1 cellular context compared by ENCODE assay signal in the genomic region with DNA sequence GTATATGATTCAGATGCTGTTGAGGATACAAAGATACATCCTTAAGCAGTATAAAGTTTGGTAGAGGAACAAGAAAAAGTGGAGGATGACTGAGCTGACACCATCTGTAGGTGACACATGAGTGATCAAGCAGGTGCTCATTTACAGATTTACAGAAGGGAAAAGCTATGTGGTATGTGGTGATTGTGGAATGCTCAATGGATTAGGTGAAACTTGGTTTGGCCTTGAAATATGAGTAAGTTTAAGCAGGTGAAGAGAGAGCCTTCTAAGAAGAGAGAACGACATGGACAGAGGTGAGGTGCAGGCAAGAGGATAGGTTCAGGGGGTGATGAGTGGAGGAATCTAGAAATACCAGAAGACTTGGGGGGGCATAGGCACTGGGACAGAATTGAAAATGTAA.
TF ChIP-seq lines count a peak whose summit lies in the region.

No MANE protein-coding gene starts in this region.

TF ChIP-seq in WTC11, 78 proteins besides CTCF, POLR2A, EP300 and RAD21:
- TF ChIP-seq, protein P1, sequence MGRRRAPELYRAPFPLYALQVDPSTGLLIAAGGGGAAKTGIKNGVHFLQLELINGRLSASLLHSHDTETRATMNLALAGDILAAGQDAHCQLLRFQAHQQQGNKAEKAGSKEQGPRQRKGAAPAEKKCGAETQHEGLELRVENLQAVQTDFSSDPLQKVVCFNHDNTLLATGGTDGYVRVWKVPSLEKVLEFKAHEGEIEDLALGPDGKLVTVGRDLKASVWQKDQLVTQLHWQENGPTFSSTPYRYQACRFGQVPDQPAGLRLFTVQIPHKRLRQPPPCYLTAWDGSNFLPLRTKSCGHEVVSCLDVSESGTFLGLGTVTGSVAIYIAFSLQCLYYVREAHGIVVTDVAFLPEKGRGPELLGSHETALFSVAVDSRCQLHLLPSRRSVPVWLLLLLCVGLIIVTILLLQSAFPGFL (CRISPR knock-in tag; IDR thresholded peaks at IDR 0.05; ENCODE audit: borderline replicate concordance): no peak
- no peak for TF ChIP-seq GABPB1 (CRISPR knock-in tag; IDR thresholded peaks at IDR 0.05)
- TF ChIP-seq GRHL2 (CRISPR knock-in tag; IDR thresholded peaks at IDR 0.05; ENCODE audit: insufficient replicate concordance, severe bottlenecking): no peak
- no peak for TF ChIP-seq NR1H2 (CRISPR knock-in tag; IDR thresholded peaks at IDR 0.05)
- TF ChIP-seq ZNF219 (CRISPR knock-in tag; IDR thresholded peaks at IDR 0.05; ENCODE audit: borderline replicate concordance): no peak
- TF ChIP-seq, protein P2, sequence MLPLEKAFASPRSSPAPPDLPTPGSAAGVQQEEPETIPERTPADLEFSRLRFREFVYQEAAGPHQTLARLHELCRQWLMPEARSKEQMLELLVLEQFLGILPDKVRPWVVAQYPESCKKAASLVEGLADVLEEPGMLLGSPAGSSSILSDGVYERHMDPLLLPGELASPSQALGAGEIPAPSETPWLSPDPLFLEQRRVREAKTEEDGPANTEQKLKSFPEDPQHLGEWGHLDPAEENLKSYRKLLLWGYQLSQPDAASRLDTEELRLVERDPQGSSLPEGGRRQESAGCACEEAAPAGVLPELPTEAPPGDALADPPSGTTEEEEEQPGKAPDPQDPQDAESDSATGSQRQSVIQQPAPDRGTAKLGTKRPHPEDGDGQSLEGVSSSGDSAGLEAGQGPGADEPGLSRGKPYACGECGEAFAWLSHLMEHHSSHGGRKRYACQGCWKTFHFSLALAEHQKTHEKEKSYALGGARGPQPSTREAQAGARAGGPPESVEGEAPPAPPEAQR (CRISPR knock-in tag; IDR thresholded peaks at IDR 0.05): no peak
- TF ChIP-seq, protein P3, sequence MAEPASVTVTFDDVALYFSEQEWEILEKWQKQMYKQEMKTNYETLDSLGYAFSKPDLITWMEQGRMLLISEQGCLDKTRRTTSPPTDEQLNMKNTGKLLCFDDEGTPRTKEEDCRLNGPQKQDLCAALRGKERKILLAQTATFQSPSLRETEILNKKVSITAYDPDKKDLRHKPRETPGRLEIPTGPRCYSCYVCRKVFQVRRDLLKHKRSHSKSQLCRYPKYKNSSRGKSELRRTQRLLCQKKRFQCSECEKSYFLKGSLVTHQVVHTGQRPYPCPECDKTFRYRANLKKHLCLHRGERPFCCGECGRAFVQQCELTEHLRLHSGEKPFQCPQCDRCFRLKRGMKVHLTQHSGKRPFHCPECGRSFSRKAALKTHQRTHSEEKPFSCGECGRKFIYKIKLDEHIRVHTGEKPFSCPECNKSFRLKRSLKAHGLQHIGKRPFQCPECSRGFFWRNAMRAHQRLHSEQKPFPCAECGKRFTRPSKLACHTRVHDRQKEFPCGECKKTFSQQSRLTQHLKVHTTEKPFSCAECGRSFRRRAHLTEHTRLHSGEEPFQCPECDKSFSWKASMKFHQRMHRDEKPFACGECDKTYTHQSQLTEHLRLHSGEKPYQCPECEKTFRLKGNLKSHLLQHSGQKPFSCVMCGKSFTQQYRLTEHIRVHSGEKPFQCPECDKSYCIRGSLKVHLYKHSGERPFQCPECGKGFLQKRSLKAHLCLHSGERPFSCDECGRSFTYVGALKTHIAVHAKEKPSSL (CRISPR knock-in tag; conservative IDR thresholded peaks at IDR 0.05): no peak
- TF ChIP-seq, protein P4, sequence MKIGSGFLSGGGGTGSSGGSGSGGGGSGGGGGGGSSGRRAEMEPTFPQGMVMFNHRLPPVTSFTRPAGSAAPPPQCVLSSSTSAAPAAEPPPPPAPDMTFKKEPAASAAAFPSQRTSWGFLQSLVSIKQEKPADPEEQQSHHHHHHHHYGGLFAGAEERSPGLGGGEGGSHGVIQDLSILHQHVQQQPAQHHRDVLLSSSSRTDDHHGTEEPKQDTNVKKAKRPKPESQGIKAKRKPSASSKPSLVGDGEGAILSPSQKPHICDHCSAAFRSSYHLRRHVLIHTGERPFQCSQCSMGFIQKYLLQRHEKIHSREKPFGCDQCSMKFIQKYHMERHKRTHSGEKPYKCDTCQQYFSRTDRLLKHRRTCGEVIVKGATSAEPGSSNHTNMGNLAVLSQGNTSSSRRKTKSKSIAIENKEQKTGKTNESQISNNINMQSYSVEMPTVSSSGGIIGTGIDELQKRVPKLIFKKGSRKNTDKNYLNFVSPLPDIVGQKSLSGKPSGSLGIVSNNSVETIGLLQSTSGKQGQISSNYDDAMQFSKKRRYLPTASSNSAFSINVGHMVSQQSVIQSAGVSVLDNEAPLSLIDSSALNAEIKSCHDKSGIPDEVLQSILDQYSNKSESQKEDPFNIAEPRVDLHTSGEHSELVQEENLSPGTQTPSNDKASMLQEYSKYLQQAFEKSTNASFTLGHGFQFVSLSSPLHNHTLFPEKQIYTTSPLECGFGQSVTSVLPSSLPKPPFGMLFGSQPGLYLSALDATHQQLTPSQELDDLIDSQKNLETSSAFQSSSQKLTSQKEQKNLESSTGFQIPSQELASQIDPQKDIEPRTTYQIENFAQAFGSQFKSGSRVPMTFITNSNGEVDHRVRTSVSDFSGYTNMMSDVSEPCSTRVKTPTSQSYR (CRISPR knock-in tag; IDR thresholded peaks at IDR 0.05): no peak
- no peak for TF ChIP-seq NFYB (CRISPR knock-in tag; conservative IDR thresholded peaks at IDR 0.05; ENCODE audit: low read depth)
- TF ChIP-seq HMGA2 (CRISPR knock-in tag; IDR thresholded peaks at IDR 0.05): no peak
- TF ChIP-seq, protein P5, sequence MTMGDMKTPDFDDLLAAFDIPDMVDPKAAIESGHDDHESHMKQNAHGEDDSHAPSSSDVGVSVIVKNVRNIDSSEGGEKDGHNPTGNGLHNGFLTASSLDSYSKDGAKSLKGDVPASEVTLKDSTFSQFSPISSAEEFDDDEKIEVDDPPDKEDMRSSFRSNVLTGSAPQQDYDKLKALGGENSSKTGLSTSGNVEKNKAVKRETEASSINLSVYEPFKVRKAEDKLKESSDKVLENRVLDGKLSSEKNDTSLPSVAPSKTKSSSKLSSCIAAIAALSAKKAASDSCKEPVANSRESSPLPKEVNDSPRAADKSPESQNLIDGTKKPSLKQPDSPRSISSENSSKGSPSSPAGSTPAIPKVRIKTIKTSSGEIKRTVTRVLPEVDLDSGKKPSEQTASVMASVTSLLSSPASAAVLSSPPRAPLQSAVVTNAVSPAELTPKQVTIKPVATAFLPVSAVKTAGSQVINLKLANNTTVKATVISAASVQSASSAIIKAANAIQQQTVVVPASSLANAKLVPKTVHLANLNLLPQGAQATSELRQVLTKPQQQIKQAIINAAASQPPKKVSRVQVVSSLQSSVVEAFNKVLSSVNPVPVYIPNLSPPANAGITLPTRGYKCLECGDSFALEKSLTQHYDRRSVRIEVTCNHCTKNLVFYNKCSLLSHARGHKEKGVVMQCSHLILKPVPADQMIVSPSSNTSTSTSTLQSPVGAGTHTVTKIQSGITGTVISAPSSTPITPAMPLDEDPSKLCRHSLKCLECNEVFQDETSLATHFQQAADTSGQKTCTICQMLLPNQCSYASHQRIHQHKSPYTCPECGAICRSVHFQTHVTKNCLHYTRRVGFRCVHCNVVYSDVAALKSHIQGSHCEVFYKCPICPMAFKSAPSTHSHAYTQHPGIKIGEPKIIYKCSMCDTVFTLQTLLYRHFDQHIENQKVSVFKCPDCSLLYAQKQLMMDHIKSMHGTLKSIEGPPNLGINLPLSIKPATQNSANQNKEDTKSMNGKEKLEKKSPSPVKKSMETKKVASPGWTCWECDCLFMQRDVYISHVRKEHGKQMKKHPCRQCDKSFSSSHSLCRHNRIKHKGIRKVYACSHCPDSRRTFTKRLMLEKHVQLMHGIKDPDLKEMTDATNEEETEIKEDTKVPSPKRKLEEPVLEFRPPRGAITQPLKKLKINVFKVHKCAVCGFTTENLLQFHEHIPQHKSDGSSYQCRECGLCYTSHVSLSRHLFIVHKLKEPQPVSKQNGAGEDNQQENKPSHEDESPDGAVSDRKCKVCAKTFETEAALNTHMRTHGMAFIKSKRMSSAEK (CRISPR knock-in tag; IDR thresholded peaks at IDR 0.05; ENCODE audit: borderline replicate concordance): no peak
- TF ChIP-seq SMAD4 (CRISPR knock-in tag; IDR thresholded peaks at IDR 0.05): no peak
- TF ChIP-seq ZBTB21 (CRISPR knock-in tag; IDR thresholded peaks at IDR 0.05; ENCODE audit: borderline replicate concordance): no peak
- TF ChIP-seq KAT7 (CRISPR knock-in tag; IDR thresholded peaks at IDR 0.05; ENCODE audit: borderline replicate concordance): no peak
- TF ChIP-seq NFATC4 (CRISPR knock-in tag; IDR thresholded peaks at IDR 0.05): no peak
- TF ChIP-seq, protein P6, sequence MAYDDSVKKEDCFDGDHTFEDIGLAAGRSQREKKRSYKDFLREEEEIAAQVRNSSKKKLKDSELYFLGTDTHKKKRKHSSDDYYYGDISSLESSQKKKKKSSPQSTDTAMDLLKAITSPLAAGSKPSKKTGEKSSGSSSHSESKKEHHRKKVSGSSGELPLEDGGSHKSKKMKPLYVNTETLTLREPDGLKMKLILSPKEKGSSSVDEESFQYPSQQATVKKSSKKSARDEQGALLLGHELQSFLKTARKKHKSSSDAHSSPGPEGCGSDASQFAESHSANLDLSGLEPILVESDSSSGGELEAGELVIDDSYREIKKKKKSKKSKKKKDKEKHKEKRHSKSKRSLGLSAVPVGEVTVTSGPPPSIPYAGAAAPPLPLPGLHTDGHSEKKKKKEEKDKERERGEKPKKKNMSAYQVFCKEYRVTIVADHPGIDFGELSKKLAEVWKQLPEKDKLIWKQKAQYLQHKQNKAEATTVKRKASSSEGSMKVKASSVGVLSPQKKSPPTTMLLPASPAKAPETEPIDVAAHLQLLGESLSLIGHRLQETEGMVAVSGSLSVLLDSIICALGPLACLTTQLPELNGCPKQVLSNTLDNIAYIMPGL (CRISPR knock-in tag; IDR thresholded peaks at IDR 0.05): no peak
- TF ChIP-seq RORB (CRISPR knock-in tag; IDR thresholded peaks at IDR 0.05): no peak
TF ChIP-seq in WTC11: peak in this region for 0.
